ENCODE assay signal across 10 cellular contexts in genomic region chr5:67013719-67014118, GRCh38.
"Had no signal": no experiment of that assay in that cellular context is flagged by ENCODE, and none has a peak within 500 bp of the region (broad histone marks: within the 10 kb centered on the region; RNA-seq: fewer than 3 reads in every experiment).

No MANE protein-coding gene starts in this region.

- DNase-seq: activated CD4-positive, alpha-beta T cell treated with anti-CD3 and anti-CD28 coated beads, Interleukin-2, amount 50 U/mL, for 4 hours; activated CD4-positive, CD25-positive, alpha-beta regulatory T cell treated with anti-CD3 and anti-CD28 coated beads, Interleukin-2, amount 50 U/mL, for 72 hours; activated effector memory CD4-positive, alpha-beta T cell treated with anti-CD3 and anti-CD28 coated beads, Interleukin-2, amount 50 U/mL, for 16 hours; activated T-cell treated with anti-CD3 and anti-CD28 coated beads, Interleukin-2, amount 50 U/mL, for 24 hours; amygdala; natural killer cell; stimulated activated CD4-positive, alpha-beta T cell treated with anti-CD3 and anti-CD28 coated beads, Interleukin-15, amount 100 ng/mL, for 24 hours; trophoblast cell had no signal

- ATAC-seq: activated naive CD4-positive, alpha-beta T cell treated with anti-CD3 and anti-CD28 coated beads, Interleukin-2, amount 50 U/mL, for 72 hours; natural killer cell had no signal

- H3K4me3 ChIP-seq: prostate gland had no signal

- H3K36me3 ChIP-seq: prostate gland had no signal

- H3K9me3 ChIP-seq: prostate gland had no signal
